In the genomic region with DNA sequence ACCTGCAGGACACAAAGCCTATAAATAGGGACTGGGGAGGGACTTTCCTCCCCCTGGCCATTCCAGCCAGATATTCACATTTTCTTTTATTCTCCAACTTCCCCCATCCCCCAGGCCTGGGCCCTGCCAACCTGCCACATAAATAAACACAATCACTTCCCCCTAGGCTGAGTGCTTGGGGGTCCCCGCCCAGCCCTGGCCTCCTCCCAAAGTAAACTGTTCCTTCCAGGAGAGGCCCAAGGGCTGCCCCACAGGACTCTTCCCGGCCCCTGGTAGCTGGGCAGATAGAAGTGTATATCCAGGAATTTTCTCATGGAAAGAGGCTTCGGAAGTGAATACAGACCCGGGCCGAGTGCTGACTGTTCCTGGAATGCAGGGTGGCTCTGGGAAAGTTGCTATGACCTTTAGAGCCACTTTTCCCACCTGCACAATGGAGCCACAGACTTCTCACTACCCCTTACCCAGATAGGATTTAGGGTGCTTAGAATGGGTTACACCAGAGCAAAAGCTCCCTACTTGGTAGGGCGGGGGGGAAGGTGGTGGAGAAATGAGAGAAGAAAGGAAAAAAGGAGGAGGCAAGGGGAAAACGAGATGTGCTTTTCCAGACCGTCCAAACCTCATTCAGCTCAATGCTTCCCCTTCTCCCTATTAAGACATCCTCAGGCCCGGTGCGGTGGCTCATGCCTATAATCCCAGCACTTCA, we compare ENCODE assay signal across 1 cellular context.
TF ChIP-seq lines count a peak whose summit lies in the region.

No MANE protein-coding gene starts in this region.

TF ChIP-seq in HEK293, 187 proteins besides CTCF, POLR2A, EP300 and RAD21 (continued from another document):
- TF ChIP-seq ZNF10 (tag by site-specific recombination; IDR thresholded peaks at IDR 0.05) (no peak), ZNF843 (tag by site-specific recombination; IDR thresholded peaks at IDR 0.05) (no peak), EGR2 (tag by site-specific recombination; IDR thresholded peaks at IDR 0.05; ENCODE audit: low read depth) (no peak), ZNF785 (tag by site-specific recombination; IDR thresholded peaks at IDR 0.05) (no peak), ZNF121 (tag by site-specific recombination; IDR thresholded peaks at IDR 0.05) (no peak), KLF8 (tag by site-specific recombination; IDR thresholded peaks at IDR 0.05) (no peak), YY2 (tag by site-specific recombination; IDR thresholded peaks at IDR 0.05) (no peak), ZBTB17 (tag by site-specific recombination; IDR thresholded peaks at IDR 0.05) (no peak), RBAK (tag by site-specific recombination; IDR thresholded peaks at IDR 0.05) (no peak), ZNF274 (IDR thresholded peaks at IDR 0.05; ENCODE audit: low read length) (no peak), ZNF274 (tag by site-specific recombination; IDR thresholded peaks at IDR 0.05; ENCODE audit: borderline replicate concordance) (no peak), YY1 (tag by site-specific recombination; IDR thresholded peaks at IDR 0.05) (no peak), KLF1 (tag by site-specific recombination; IDR thresholded peaks at IDR 0.05) (peak; percentile 82)
- TF ChIP-seq, protein P1, sequence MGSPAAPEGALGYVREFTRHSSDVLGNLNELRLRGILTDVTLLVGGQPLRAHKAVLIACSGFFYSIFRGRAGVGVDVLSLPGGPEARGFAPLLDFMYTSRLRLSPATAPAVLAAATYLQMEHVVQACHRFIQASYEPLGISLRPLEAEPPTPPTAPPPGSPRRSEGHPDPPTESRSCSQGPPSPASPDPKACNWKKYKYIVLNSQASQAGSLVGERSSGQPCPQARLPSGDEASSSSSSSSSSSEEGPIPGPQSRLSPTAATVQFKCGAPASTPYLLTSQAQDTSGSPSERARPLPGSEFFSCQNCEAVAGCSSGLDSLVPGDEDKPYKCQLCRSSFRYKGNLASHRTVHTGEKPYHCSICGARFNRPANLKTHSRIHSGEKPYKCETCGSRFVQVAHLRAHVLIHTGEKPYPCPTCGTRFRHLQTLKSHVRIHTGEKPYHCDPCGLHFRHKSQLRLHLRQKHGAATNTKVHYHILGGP (tag by site-specific recombination; IDR thresholded peaks at IDR 0.05) = peak; percentile 79
- TF ChIP-seq, protein P2, sequence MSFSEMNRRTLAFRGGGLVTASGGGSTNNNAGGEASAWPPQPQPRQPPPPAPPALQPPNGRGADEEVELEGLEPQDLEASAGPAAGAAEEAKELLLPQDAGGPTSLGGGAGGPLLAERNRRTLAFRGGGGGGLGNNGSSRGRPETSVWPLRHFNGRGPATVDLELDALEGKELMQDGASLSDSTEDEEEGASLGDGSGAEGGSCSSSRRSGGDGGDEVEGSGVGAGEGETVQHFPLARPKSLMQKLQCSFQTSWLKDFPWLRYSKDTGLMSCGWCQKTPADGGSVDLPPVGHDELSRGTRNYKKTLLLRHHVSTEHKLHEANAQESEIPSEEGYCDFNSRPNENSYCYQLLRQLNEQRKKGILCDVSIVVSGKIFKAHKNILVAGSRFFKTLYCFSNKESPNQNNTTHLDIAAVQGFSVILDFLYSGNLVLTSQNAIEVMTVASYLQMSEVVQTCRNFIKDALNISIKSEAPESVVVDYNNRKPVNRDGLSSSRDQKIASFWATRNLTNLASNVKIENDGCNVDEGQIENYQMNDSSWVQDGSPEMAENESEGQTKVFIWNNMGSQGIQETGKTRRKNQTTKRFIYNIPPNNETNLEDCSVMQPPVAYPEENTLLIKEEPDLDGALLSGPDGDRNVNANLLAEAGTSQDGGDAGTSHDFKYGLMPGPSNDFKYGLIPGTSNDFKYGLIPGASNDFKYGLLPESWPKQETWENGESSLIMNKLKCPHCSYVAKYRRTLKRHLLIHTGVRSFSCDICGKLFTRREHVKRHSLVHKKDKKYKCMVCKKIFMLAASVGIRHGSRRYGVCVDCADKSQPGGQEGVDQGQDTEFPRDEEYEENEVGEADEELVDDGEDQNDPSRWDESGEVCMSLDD (tag by site-specific recombination; IDR thresholded peaks at IDR 0.05) = no peak
- TF ChIP-seq, protein P3, sequence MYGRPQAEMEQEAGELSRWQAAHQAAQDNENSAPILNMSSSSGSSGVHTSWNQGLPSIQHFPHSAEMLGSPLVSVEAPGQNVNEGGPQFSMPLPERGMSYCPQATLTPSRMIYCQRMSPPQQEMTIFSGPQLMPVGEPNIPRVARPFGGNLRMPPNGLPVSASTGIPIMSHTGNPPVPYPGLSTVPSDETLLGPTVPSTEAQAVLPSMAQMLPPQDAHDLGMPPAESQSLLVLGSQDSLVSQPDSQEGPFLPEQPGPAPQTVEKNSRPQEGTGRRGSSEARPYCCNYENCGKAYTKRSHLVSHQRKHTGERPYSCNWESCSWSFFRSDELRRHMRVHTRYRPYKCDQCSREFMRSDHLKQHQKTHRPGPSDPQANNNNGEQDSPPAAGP (tag by site-specific recombination; IDR thresholded peaks at IDR 0.05) = 0 out of 2 replicates have a peak, but pooled peaks have one; percentile 17
- TF ChIP-seq, protein P4, sequence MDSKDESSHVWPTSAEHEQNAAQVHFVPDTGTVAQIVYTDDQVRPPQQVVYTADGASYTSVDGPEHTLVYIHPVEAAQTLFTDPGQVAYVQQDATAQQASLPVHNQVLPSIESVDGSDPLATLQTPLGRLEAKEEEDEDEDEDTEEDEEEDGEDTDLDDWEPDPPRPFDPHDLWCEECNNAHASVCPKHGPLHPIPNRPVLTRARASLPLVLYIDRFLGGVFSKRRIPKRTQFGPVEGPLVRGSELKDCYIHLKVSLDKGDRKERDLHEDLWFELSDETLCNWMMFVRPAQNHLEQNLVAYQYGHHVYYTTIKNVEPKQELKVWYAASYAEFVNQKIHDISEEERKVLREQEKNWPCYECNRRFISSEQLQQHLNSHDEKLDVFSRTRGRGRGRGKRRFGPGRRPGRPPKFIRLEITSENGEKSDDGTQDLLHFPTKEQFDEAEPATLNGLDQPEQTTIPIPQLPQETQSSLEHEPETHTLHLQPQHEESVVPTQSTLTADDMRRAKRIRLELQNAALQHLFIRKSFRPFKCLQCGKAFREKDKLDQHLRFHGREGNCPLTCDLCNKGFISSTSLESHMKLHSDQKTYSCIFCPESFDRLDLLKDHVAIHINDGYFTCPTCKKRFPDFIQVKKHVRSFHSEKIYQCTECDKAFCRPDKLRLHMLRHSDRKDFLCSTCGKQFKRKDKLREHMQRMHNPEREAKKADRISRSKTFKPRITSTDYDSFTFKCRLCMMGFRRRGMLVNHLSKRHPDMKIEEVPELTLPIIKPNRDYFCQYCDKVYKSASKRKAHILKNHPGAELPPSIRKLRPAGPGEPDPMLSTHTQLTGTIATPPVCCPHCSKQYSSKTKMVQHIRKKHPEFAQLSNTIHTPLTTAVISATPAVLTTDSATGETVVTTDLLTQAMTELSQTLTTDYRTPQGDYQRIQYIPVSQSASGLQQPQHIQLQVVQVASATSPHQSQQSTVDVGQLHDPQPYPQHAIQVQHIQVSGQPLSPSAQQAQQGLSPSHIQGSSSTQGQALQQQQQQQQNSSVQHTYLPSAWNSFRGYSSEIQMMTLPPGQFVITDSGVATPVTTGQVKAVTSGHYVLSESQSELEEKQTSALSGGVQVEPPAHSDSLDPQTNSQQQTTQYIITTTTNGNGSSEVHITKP (tag by site-specific recombination; IDR thresholded peaks at IDR 0.05) = 0 out of 2 replicates have a peak, but pooled peaks have one; percentile 58
